ENCODE assay signal across 6 cellular contexts in the genomic region with DNA sequence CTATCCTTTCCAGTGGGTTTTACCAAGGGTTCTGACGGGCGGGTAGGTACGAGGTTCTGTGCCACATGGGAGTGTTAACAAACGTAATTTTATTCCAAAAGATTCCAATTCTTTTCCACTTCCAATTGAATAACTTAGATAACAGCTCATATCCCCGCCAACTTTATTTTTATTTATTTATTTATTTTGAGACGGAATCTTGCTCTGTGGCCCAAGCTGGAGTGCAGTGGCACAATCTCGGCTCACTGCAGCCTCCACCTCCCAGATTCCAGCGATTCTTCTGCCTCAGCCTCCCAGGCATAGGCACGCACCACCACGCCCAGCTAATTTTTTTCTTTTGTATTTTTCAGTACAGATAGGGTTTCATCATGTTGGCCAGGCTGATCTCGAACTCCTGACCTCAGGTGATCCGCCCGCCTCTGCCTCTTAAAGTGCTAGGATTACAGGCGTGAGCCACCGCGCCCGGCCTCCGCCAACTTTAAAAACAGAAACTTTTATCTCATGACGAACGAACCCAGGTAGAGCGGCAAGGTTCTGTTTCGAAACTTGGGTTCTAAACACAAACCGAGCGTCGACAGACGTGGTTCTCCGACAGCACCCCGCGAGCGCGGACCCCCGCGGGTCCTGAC. TPM values are rescaled to one million over a fixed set of nuclear protein-coding genes. Genes with fewer than 3 reads are reported as not detected.
DNase-seq lines count a peak whose midpoint lies in the region; ATAC-seq, FAIRE-seq and TF ChIP-seq lines count a peak whose summit lies in the region.

No MANE protein-coding gene starts in this region.

- H3K36me3 ChIP-seq in A673 (ENCODE audit: insufficient read depth, low read length, poor library complexity, severe bottlenecking), result peaks cover 39% of the 10 kb centered on the region
- H3K36me3 ChIP-seq in Loucy (ENCODE audit: insufficient read depth, low read length), result peaks cover 10% of the 10 kb centered on the region; the same call in 1 of the 2 replicates
- H3K36me3 ChIP-seq in astrocyte (ENCODE audit: insufficient read depth, low read length), result peaks cover 26% of the 10 kb centered on the region
- peaks cover 0 to 34% (median 5%) of the 10 kb centered on the region in 3 experiments for H3K36me3 ChIP-seq in naive thymus-derived CD4-positive, alpha-beta T cell (ENCODE audit: control insufficient read depth in 2 of 3, insufficient read depth in 3 of 3, low read length in 3 of 3)

- H3K9ac ChIP-seq in Loucy (ENCODE audit: low read depth, low read length, poor library complexity, severe bottlenecking), result peak overlapping the region; percentile 72
- H3K9ac ChIP-seq in astrocyte (ENCODE audit: low read length), result peak overlapping the region; percentile 85

- H3K27ac ChIP-seq in A673 (ENCODE audit: low read depth, low read length, poor library complexity, severe bottlenecking) (peak overlapping the region; percentile 90), astrocyte (ENCODE audit: low read depth, low read length) (peak overlapping the region; percentile 50)
- peak overlapping the region; percentile 76 for H3K27ac ChIP-seq in naive thymus-derived CD4-positive, alpha-beta T cell (ENCODE audit: low read depth, low read length)

- CTCF ChIA-PET in A673 (lab: Charles Lee), result interaction anchor here (0.6 to 0.9 kb wide), 2 partner anchors 193 to 234 kb away, joined by 3 read pairs; no protein-coding TSS in a partner anchor
- CTCF ChIA-PET in naive thymus-derived CD4-positive, alpha-beta T cell (lab: Charles Lee), result interaction anchor here (0.6 to 2.5 kb wide), 4 partner anchors 52 to 110 kb away, joined by 3 to 32 read pairs (median 4); a partner anchor contains a TSS

- peak; percentile 28 for ATAC-seq in naive thymus-derived CD4-positive, alpha-beta T cell

- peaks cover 6% of the 10 kb centered on the region; the same call in 1 of the 2 replicates for H3F3A ChIP-seq in Loucy (ENCODE audit: low read depth)

- FAIRE-seq in astrocyte (lab: Jason Lieb, UNC), result no peak

- DNase-seq in A673 (ENCODE audit: low spot score), result peak; percentile 43
- no peak for DNase-seq in astrocyte (ENCODE audit: low read depth)
- DNase-seq in naive thymus-derived CD4-positive, alpha-beta T cell, result peak in 6 of 9 donors; percentile 25 to 49 (median 41)
- DNase-seq in hepatic stellate cell (ENCODE audit: low spot score), result no peak
- no peak for DNase-seq in head of caudate nucleus

- no peaks in the 10 kb centered on the region for H3K9me3 ChIP-seq in A673 (ENCODE audit: low read depth, low read length, poor library complexity, severe bottlenecking)
- H3K9me3 ChIP-seq in Loucy (ENCODE audit: insufficient read depth, low read depth, low read length), result no peaks in the 10 kb centered on the region
- H3K9me3 ChIP-seq in astrocyte (ENCODE audit: insufficient read depth, low read depth, low read length), result no peaks in the 10 kb centered on the region
- H3K9me3 ChIP-seq in naive thymus-derived CD4-positive, alpha-beta T cell (ENCODE audit: control insufficient read depth in 2 of 3, low read length in 3 of 3), result no peaks in the 10 kb centered on the region

- H2AFZ ChIP-seq in Loucy (ENCODE audit: low read length) (peak overlapping the region; percentile 49; the same call in 1 of the 2 replicates), astrocyte (ENCODE audit: low read depth, low read length) (no peak overlapping the region)

- H3K36me3 Mint-ChIP-seq in astrocyte (ENCODE audit: low read depth, unreplicated experiment), result peaks cover 10% of the 10 kb centered on the region
- peaks cover 0 to 19% (median 6%) of the 10 kb centered on the region in 5 donors for H3K36me3 Mint-ChIP-seq in naive thymus-derived CD4-positive, alpha-beta T cell

- intact Hi-C loops in A673 (cut with micrococcal nuclease; ENCODE audit: unreplicated experiment), result no loop called here
- intact Hi-C loops in naive thymus-derived CD4-positive, alpha-beta T cell (cut with micrococcal nuclease), result loop anchor here (1.0 to 5.0 kb wide), 8 partner anchors 18 to 237 kb away; a partner anchor contains a TSS
- intact Hi-C loops in head of caudate nucleus (cut with DNase I), result no loop called here

- H3K9me3 Mint-ChIP-seq in astrocyte (ENCODE audit: unreplicated experiment), result no peaks in the 10 kb centered on the region
- H3K9me3 Mint-ChIP-seq in naive thymus-derived CD4-positive, alpha-beta T cell, result no peaks in the 10 kb centered on the region

- H3K27me3 ChIP-seq in A673 (replicated peaks; ENCODE audit: insufficient read depth, low read depth, low read length, poor library complexity), result no peaks in the 10 kb centered on the region
- no peaks in the 10 kb centered on the region for H3K27me3 ChIP-seq in Loucy (ENCODE audit: insufficient read depth, low read length, poor library complexity, severe bottlenecking)
- no peaks in the 10 kb centered on the region for H3K27me3 ChIP-seq in astrocyte (ENCODE audit: insufficient read depth, low read length)
- H3K27me3 ChIP-seq in naive thymus-derived CD4-positive, alpha-beta T cell (ENCODE audit: control insufficient read depth in 2 of 2, insufficient read depth in 2 of 2, low read length in 2 of 2), result no peaks in the 10 kb centered on the region

- no peak for TF ChIP-seq CTCF in A673 (conservative IDR thresholded peaks at IDR 0.05; ENCODE audit: low read depth, low read length)
- TF ChIP-seq CTCF in Loucy (conservative IDR thresholded peaks at IDR 0.05; ENCODE audit: low read length), result no peak
- no peak for TF ChIP-seq CTCF in astrocyte (IDR thresholded peaks at IDR 0.05; ENCODE audit: insufficient read depth, low read depth, low read length)

- H3K27me3 Mint-ChIP-seq in astrocyte (ENCODE audit: low read depth, unreplicated experiment), result no peaks in the 10 kb centered on the region
- no peaks in the 10 kb centered on the region for H3K27me3 Mint-ChIP-seq in naive thymus-derived CD4-positive, alpha-beta T cell

- peak overlapping the region; percentile 92 for H3K4me3 Mint-ChIP-seq in astrocyte (ENCODE audit: unreplicated experiment)
- peak overlapping the region; percentile 85 to 94 (median 89) for H3K4me3 Mint-ChIP-seq in naive thymus-derived CD4-positive, alpha-beta T cell

- peak overlapping the region; percentile 89 for H3K27ac Mint-ChIP-seq in astrocyte (ENCODE audit: unreplicated experiment)
- peak overlapping the region; percentile 85 to 94 (median 91) for H3K27ac Mint-ChIP-seq in naive thymus-derived CD4-positive, alpha-beta T cell

- H4K20me1 ChIP-seq in Loucy (ENCODE audit: insufficient read depth, low read length, poor library complexity, severe bottlenecking) (peaks cover 4% of the 10 kb centered on the region), astrocyte (ENCODE audit: insufficient read depth, low read length) (peaks cover 36% of the 10 kb centered on the region)

- peak overlapping the region; percentile 77 for H3K4me3 ChIP-seq in A673 (ENCODE audit: low read depth, low read length, poor library complexity, severe bottlenecking)
- peak overlapping the region; percentile 73 for H3K4me3 ChIP-seq in Loucy (ENCODE audit: low read length, poor library complexity, severe bottlenecking)
- peak overlapping the region; percentile 72 for H3K4me3 ChIP-seq in astrocyte (ENCODE audit: insufficient read depth, low read depth, low read length)
- H3K4me3 ChIP-seq in naive thymus-derived CD4-positive, alpha-beta T cell (ENCODE audit: low read length), result peak overlapping the region; percentile 62

- H3K9me2 ChIP-seq in Loucy (replicated peaks; ENCODE audit: low read depth, low read length), result no peaks in the 10 kb centered on the region

- H3K4me2 ChIP-seq in Loucy (ENCODE audit: low read depth, low read length, poor library complexity, severe bottlenecking) (peak overlapping the region; percentile 65), astrocyte (ENCODE audit: low read length) (peak overlapping the region; percentile 89)

- BruUV-seq in A673 (replicated peaks; lab: Mats Ljungman, UMichigan), result TSS peak; percentile 54

- peaks cover 9% of the 10 kb centered on the region for H3K4me1 Mint-ChIP-seq in astrocyte (ENCODE audit: low read depth, unreplicated experiment)
- H3K4me1 Mint-ChIP-seq in naive thymus-derived CD4-positive, alpha-beta T cell, result peaks cover 0 to 8% (median 6%) of the 10 kb centered on the region in 7 donors

- peaks cover 18% of the 10 kb centered on the region for H3K4me1 ChIP-seq in A673 (ENCODE audit: insufficient read depth, low read length, poor library complexity, severe bottlenecking)
- no peaks in the 10 kb centered on the region for H3K4me1 ChIP-seq in Loucy (ENCODE audit: insufficient read depth, low read length, poor library complexity, severe bottlenecking)
- H3K4me1 ChIP-seq in astrocyte (ENCODE audit: insufficient read depth, low read length), result peaks cover 7% of the 10 kb centered on the region
- peaks cover 7% of the 10 kb centered on the region in 2 donors for H3K4me1 ChIP-seq in naive thymus-derived CD4-positive, alpha-beta T cell (ENCODE audit: control insufficient read depth in 2 of 2, insufficient read depth in 2 of 2, low read length in 2 of 2)

- peaks cover 10% of the 10 kb centered on the region; the same call in 1 of the 2 replicates for H3K79me2 ChIP-seq in Loucy (ENCODE audit: insufficient read depth, low read length)
- peaks cover under 1% of the 10 kb centered on the region for H3K79me2 ChIP-seq in astrocyte (ENCODE audit: insufficient read depth, low read length)

- POLR2A ChIA-PET in A673 (lab: Charles Lee; ENCODE audit: low non-redundant PET), result interaction anchor here (0.5 kb wide), 1 partner anchor 26 kb away, joined by 3 read pairs; no protein-coding TSS in a partner anchor
- POLR2A ChIA-PET in naive thymus-derived CD4-positive, alpha-beta T cell (lab: Charles Lee), result interaction anchor here (1.0 to 2.0 kb wide), 7 partner anchors 19 to 96 kb away, joined by 4 to 9 read pairs (median 4); a partner anchor contains a TSS

RNA-seq across cellular contexts. Expression of a gene that starts 0.6 kb away (rescaled TPM):
- total RNA-seq in A673 (2021) (55.3 and 83.6 TPM in 2 replicates), astrocyte (53.4 and 56.4 TPM in 2 replicates)
- total RNA-seq in naive thymus-derived CD4-positive, alpha-beta T cell, result 10 to 100 TPM; 19.9 to 29.3 (median 26.8) TPM
- polyA plus RNA-seq in naive thymus-derived CD4-positive, alpha-beta T cell, result 10 to 100 TPM; 39.9 to 44.2 TPM

RNA-seq across cellular contexts. Expression of a gene that starts 14.5 kb away (rescaled TPM):
- total RNA-seq in A673 (2021) (2.7 and 3.1 TPM in 2 replicates), astrocyte (1.2 and 1.3 TPM in 2 replicates)
- 1 to 10 TPM in 3 of 5 experiments, under 1 TPM in 2; 0.34 to 3.8 (median 2.2) TPM for total RNA-seq in naive thymus-derived CD4-positive, alpha-beta T cell
- not detected for polyA plus RNA-seq in naive thymus-derived CD4-positive, alpha-beta T cell

RNA-seq across cellular contexts. Expression of a gene that starts 17.2 kb away (rescaled TPM):
- total RNA-seq in A673 (2021) (345 and 365 TPM in 2 replicates), astrocyte (193 and 209 TPM in 2 replicates)
- 100 to 1,000 TPM; 136 to 250 (median 220) TPM for total RNA-seq in naive thymus-derived CD4-positive, alpha-beta T cell
- 100 to 1,000 TPM; 199 to 293 TPM for polyA plus RNA-seq in naive thymus-derived CD4-positive, alpha-beta T cell

RNA-seq across cellular contexts. Expression of a gene that starts 27.4 kb away (rescaled TPM):
- total RNA-seq in A673 (2021) (36.0 and 41.6 TPM in 2 replicates), astrocyte (22.5 and 22.8 TPM in 2 replicates)
- 10 to 100 TPM; 31.3 to 45.6 (median 36.8) TPM for total RNA-seq in naive thymus-derived CD4-positive, alpha-beta T cell
- polyA plus RNA-seq in naive thymus-derived CD4-positive, alpha-beta T cell, result 10 to 100 TPM; 12.6 to 25.6 TPM

RNA-seq across cellular contexts. Expression of a gene that starts 36.1 kb away (rescaled TPM):
- total RNA-seq in A673 (2021) (26.5 TPM in 2 replicates), astrocyte (19.4 and 21.1 TPM in 2 replicates)
- 10 to 100 TPM in 3 of 5 experiments, 1 to 10 TPM in 2; 7.7 to 26.5 (median 20.4) TPM for total RNA-seq in naive thymus-derived CD4-positive, alpha-beta T cell
- 10 to 100 TPM in 1 of 2 donors, 1 to 10 TPM in 1; 6.0 to 12.9 TPM for polyA plus RNA-seq in naive thymus-derived CD4-positive, alpha-beta T cell

Comparison
In these comparisons a context has a peak if more than half of its experiments do, and no peak if none do; other contexts are left out.
1. DNase-seq: peak in A673 (single experiment) and naive thymus-derived CD4-positive, alpha-beta T cell (6 of 9); none in astrocyte (single experiment), hepatic stellate cell (single experiment) and head of caudate nucleus (0 of 42).
2. intact Hi-C loops: an anchor here in naive thymus-derived CD4-positive, alpha-beta T cell (1.0 to 5.0 kb wide); none called in A673 and head of caudate nucleus.
3. Peak in every context shown above with its lines, with median percentiles within 50 percentile points of each other: H3K27ac ChIP-seq and H3K4me3 ChIP-seq.